In genomic region chr17:39699818-39700147, GRCh38 we compare ENCODE assay signal across 8 cellular contexts. TPM values are rescaled to one million over a fixed set of nuclear protein-coding genes. Genes with fewer than 3 reads are reported as not detected.
DNase-seq lines count a peak whose midpoint lies in the region; ATAC-seq and TF ChIP-seq lines count a peak whose summit lies in the region.

Gene ERBB2 (plus strand): TSS chr17:39700064. CDS start chr17:39700239, 175 bp downstream.

- DNase-seq in activated T-cell treated with anti-CD3 and anti-CD28 coated beads, Interleukin-2, amount 50 U/mL, for 72 hours = no peak
- no peak for DNase-seq in activated T-cell treated with anti-CD3 and anti-CD28 coated beads, Interleukin-2, amount 50 U/mL, for 48 hours
- DNase-seq in left lung (peak in 1 of 2 donors; percentile 79), stomach (peak; percentile 80), UCSD-AML1 (lab: John Stamatoyannopoulos, UW; ENCODE audit: unreplicated experiment) (no peak), activated T-cell treated with anti-CD3 and anti-CD28 coated beads for 4 hours (no peak)
- DNase-seq in effector CD8-positive, alpha-beta T cell (lab: John Stamatoyannopoulos, UW) = no peak

- peaks cover 37% of the 10 kb centered on the region for H3K27me3 Mint-ChIP-seq in activated T-cell treated with anti-CD3 and anti-CD28 coated beads, Interleukin-2, amount 50 U/mL, for 72 hours (ENCODE audit: low read depth)
- peaks cover 59% of the 10 kb centered on the region for H3K27me3 Mint-ChIP-seq in dendritic cell treated with granulocyte-macrophage colony-stimulating factor and Interleukin-4, amounts not matched to agents 40 ng/mL and 50 ng/mL, for 4 days

- H3K27ac ChIP-seq in left lung (peak within 1 kb of the TSS; percentile 47 to 76), stomach (peak within 1 kb of the TSS; percentile 89 to 96 (median 93))

- H3K4me1 ChIP-seq in left lung = peaks cover 12 to 35% of the 10 kb centered on the region in 2 donors
- H3K4me1 ChIP-seq in stomach = peaks cover 34 to 58% (median 50%) of the 10 kb centered on the region in 4 donors

- H3K36me3 ChIP-seq in left lung = no peaks in the 10 kb centered on the region
- peaks cover 0 to 6% (median 0%) of the 10 kb centered on the region in 4 donors for H3K36me3 ChIP-seq in stomach

- H3K9me3 ChIP-seq in left lung = no peaks in the 10 kb centered on the region
- H3K9me3 ChIP-seq in stomach = no peaks in the 10 kb centered on the region

- ATAC-seq in activated T-cell treated with anti-CD3 and anti-CD28 coated beads, Interleukin-2, amount 50 U/mL, for 72 hours (replicated peaks in 1 of 2) = no peak
- peak; percentile 85 for ATAC-seq in left lung

- TF ChIP-seq POLR2A in stomach (IDR thresholded peaks at IDR 0.05) = peak in 1 of 4 donors; percentile 57

- intact Hi-C loops in dendritic cell treated with granulocyte-macrophage colony-stimulating factor and Interleukin-4, amounts not matched to agents 40 ng/mL and 50 ng/mL, for 4 days (cut with micrococcal nuclease) = no loop called here
- intact Hi-C loops in left lung (cut with DNase I) (no loop called here), stomach (cut with DNase I; ENCODE audit: low total_unique reads) (no loop called here)

- no peaks in the 10 kb centered on the region for H3K9me3 Mint-ChIP-seq in activated T-cell treated with anti-CD3 and anti-CD28 coated beads, Interleukin-2, amount 50 U/mL, for 72 hours
- H3K9me3 Mint-ChIP-seq in dendritic cell treated with granulocyte-macrophage colony-stimulating factor and Interleukin-4, amounts not matched to agents 40 ng/mL and 50 ng/mL, for 4 days = no peaks in the 10 kb centered on the region

- H3K4me3 ChIP-seq in left lung (peak within 1 kb of the TSS; percentile 54 to 67), stomach (peak within 1 kb of the TSS; percentile 60 to 96 (median 87))

- TF ChIP-seq CTCF in left lung (IDR thresholded peaks at IDR 0.05) (no peak), stomach (IDR thresholded peaks at IDR 0.05) (no peak)

- H3K27me3 ChIP-seq in left lung (peaks cover 0 to 39% of the 10 kb centered on the region in 2 donors), stomach (peaks cover 0 to 20% (median 8%) of the 10 kb centered on the region in 3 donors)

- peak within 1 kb of the TSS; percentile 44 to 65 for H3K4me3 Mint-ChIP-seq in activated T-cell treated with anti-CD3 and anti-CD28 coated beads, Interleukin-2, amount 50 U/mL, for 72 hours
- peak within 1 kb of the TSS; percentile 17 for H3K4me3 Mint-ChIP-seq in dendritic cell treated with granulocyte-macrophage colony-stimulating factor and Interleukin-4, amounts not matched to agents 40 ng/mL and 50 ng/mL, for 4 days

- TF ChIP-seq EP300 in stomach (IDR thresholded peaks at IDR 0.05) = no peak

- H3K36me3 Mint-ChIP-seq in activated T-cell treated with anti-CD3 and anti-CD28 coated beads, Interleukin-2, amount 50 U/mL, for 72 hours (ENCODE audit: insufficient read depth in 2 of 2) = no peaks in the 10 kb centered on the region
- no peaks in the 10 kb centered on the region for H3K36me3 Mint-ChIP-seq in dendritic cell treated with granulocyte-macrophage colony-stimulating factor and Interleukin-4, amounts not matched to agents 40 ng/mL and 50 ng/mL, for 4 days (ENCODE audit: low read depth)

- H3K27ac Mint-ChIP-seq in activated T-cell treated with anti-CD3 and anti-CD28 coated beads, Interleukin-2, amount 50 U/mL, for 72 hours = no peak within 1 kb of the TSS
- H3K27ac Mint-ChIP-seq in dendritic cell treated with granulocyte-macrophage colony-stimulating factor and Interleukin-4, amounts not matched to agents 40 ng/mL and 50 ng/mL, for 4 days = no peak within 1 kb of the TSS

- WGBS in stomach, 5 donors = 1 to 12% (median 5%) methylated on average over 11 to 20 of the region's 20 CpGs

- peaks cover 21% of the 10 kb centered on the region for H3K4me1 Mint-ChIP-seq in activated T-cell treated with anti-CD3 and anti-CD28 coated beads, Interleukin-2, amount 50 U/mL, for 72 hours (ENCODE audit: low read depth)
- peaks cover 10% of the 10 kb centered on the region for H3K4me1 Mint-ChIP-seq in dendritic cell treated with granulocyte-macrophage colony-stimulating factor and Interleukin-4, amounts not matched to agents 40 ng/mL and 50 ng/mL, for 4 days (ENCODE audit: low read depth)

RNA-seq across cellular contexts. Expression of gene ERBB2, which starts in this region (rescaled TPM):
- 10 to 100 TPM in 1 of 2 donors, 1 to 10 TPM in 1; 8.2 to 12.1 TPM for total RNA-seq in activated T-cell treated with anti-CD3 and anti-CD28 coated beads, Interleukin-2, amount 50 U/mL, for 72 hours
- total RNA-seq in left lung = 100 to 1,000 TPM in 1 of 2 donors, 10 to 100 TPM in 1; 65.1 to 137 TPM
- total RNA-seq in stomach = 100 to 1,000 TPM in 2 of 5 donors, 10 to 100 TPM in 3; 53.1 to 402 (median 81.7) TPM
- polyA plus RNA-seq in stomach = 10 to 100 TPM; 13.1 to 47.7 (median 25.3) TPM

Comparison
In these comparisons a context has a peak if more than half of its experiments do, and no peak if none do; other contexts are left out.
1. RNA of gene ERBB2 (total RNA-seq): 65.1 to 137 TPM in left lung and 53.1 to 402 TPM in stomach; 8.2 to 12.1 TPM in activated T-cell treated with anti-CD3 and anti-CD28 coated beads, Interleukin-2, amount 50 U/mL, for 72 hours; every median in the first group is over 4 times any median in the second.